ENCODE assay signal across 18 cellular contexts in the genomic region with DNA sequence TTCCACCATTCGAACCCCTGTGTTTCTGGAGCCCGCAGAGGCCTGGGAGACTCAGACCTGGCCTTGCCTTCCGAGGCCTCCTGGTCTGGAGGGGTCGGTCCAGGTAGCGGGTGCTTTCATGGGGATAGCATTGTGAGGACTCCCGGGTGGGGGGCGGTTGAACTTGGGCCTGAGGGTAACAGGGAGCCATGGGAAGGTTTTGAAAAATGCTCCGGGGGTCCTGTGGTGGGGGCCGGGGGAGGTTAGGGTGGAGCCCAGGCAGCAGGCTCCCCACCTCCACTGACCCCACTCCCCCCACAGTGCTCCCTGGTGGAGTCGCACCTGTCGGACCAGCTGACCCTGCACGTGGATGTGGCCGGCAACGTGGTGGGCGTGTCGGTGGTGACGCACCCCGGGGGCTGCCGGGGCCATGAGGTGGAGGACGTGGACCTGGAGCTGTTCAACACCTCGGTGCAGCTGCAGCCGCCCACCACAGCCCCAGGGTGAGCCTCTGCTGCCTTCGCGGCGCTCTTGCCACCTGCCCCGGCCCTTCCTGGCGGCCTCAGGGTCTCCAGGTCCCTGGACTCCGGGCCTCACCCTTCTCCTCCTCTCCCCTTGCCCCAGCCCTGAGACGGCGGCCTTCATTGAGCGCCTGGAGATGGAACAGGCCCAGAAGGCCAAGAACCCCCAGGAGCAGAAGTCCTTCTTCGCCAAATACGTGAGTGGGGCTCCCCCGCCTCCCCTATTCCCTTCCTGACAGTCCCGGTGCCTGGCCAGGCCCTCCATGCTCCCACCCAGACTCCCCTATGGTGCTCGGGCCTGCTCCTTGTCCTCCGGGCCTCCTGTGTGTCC. TPM values are rescaled to one million over a fixed set of nuclear protein-coding genes. Genes with fewer than 3 reads are reported as not detected.
A peak's percentile ranks its signal among the peaks of the same experiment; 100 is the strongest.
DNase-seq lines count a peak whose midpoint lies in the region; ATAC-seq and TF ChIP-seq lines count a peak whose summit lies in the region.
"Had no signal": no experiment of that assay in that cellular context is flagged by ENCODE, and none has a peak within 500 bp of the region (broad histone marks: within the 10 kb centered on the region; RNA-seq: fewer than 3 reads in every experiment).

No MANE protein-coding gene starts in this region.

- no peak overlapping the region for H4K91ac ChIP-seq in IMR-90 (ENCODE audit: insufficient read depth, low read depth, low read length)

- POLR2A ChIA-PET in IMR-90 (lab: Charles Lee; ENCODE audit: unreplicated experiment) = no interaction called here

- H3K4me1 ChIP-seq in IMR-90 (ENCODE audit: control insufficient read depth, insufficient read depth, low read length) (0 out of 2 replicates have a peak, but pooled peaks cover 2% of the 10 kb centered on the region), spleen (peaks cover 13 to 40% (median 26%) of the 10 kb centered on the region in 6 donors), Karpas-422 (ENCODE audit: low read length) (peaks cover 8% of the 10 kb centered on the region)

- H3K9me3 ChIP-seq in IMR-90 (ENCODE audit: control insufficient read depth, insufficient read depth, low read length) = no peaks in the 10 kb centered on the region
- H3K9me3 ChIP-seq in spleen = no peaks in the 10 kb centered on the region
- peaks cover 18% of the 10 kb centered on the region for H3K9me3 ChIP-seq in Karpas-422 (ENCODE audit: low read length)

- H3K4ac ChIP-seq in IMR-90 (ENCODE audit: low read depth, low read length) = no peak overlapping the region

- no peak overlapping the region for H2AK5ac ChIP-seq in IMR-90 (ENCODE audit: low read depth, low read length)

- H2BK15ac ChIP-seq in IMR-90 (ENCODE audit: low read depth, low read length) = no peak overlapping the region

- peaks cover 3% of the 10 kb centered on the region for H3K4me1 Mint-ChIP-seq in glutamatergic neuron (ENCODE audit: low read depth, unreplicated experiment)

- no peak overlapping the region for H2BK120ac ChIP-seq in IMR-90 (ENCODE audit: low read depth, low read length)

- CTCF ChIA-PET in IMR-90 (lab: Yijun Ruan, JAX) = no interaction called here

- TF ChIP-seq POLR2A in IMR-90 (IDR thresholded peaks at IDR 0.05; ENCODE audit: low read depth, low read length) (no peak), spleen (IDR thresholded peaks at IDR 0.05) (no peak)

- dilution Hi-C loops in IMR-90 (cut with HindIII; ENCODE audit: low sequenced_read_pairs, unreplicated experiment) = no loop called here

- no peak for ATAC-seq in activated naive CD4-positive, alpha-beta T cell treated with anti-CD3 and anti-CD28 coated beads, Interleukin-2, amount 50 U/mL, for 72 hours
- ATAC-seq in IMR-90 (ENCODE audit: low read depth) (no peak), HG03280 (IDR thresholded peaks at IDR 0.05; ENCODE audit: unreplicated experiment) (no peak), GM21390 (IDR thresholded peaks at IDR 0.05; ENCODE audit: unreplicated experiment) (no peak)
- ATAC-seq: A549 had no signal

- H2AFZ ChIP-seq in IMR-90 (replicated peaks; ENCODE audit: low read length, poor library complexity) (peak overlapping the region; percentile 21), Karpas-422 (ENCODE audit: low read length) (no peak overlapping the region)

- H3K27me3 ChIP-seq in IMR-90 (ENCODE audit: control insufficient read depth, insufficient read depth, low read length) = no peaks in the 10 kb centered on the region
- no peaks in the 10 kb centered on the region for H3K27me3 ChIP-seq in spleen (replicated peaks in 1 of 7)
- no peaks in the 10 kb centered on the region for H3K27me3 ChIP-seq in Karpas-422 (ENCODE audit: low read length)

- H3K9me3 Mint-ChIP-seq in activated naive CD4-positive, alpha-beta T cell treated with anti-CD3 and anti-CD28 coated beads, Interleukin-2, amount 50 U/mL, for 72 hours = peaks cover 0 to under 1% of the 10 kb centered on the region in 2 donors
- H3K9me3 Mint-ChIP-seq in glutamatergic neuron (ENCODE audit: unreplicated experiment) = peaks cover 8% of the 10 kb centered on the region

- H3K79me1 ChIP-seq in IMR-90 (ENCODE audit: low read depth in 1 of 2, low read length in 2 of 2) = peaks cover 16 to 27% of the 10 kb centered on the region in 2 experiments

- no TSS peak for BruUV-seq in IMR-90 (replicated peaks; lab: Mats Ljungman, UMichigan)

- H4K20me1 ChIP-seq in IMR-90 (ENCODE audit: insufficient read depth, low read length) (peaks cover 12% of the 10 kb centered on the region), Karpas-422 (ENCODE audit: insufficient read depth, low read depth, low read length) (no peaks in the 10 kb centered on the region)

- peaks cover 11 to 32% of the 10 kb centered on the region in 2 donors for H3K36me3 Mint-ChIP-seq in activated naive CD4-positive, alpha-beta T cell treated with anti-CD3 and anti-CD28 coated beads, Interleukin-2, amount 50 U/mL, for 72 hours
- peaks cover 8% of the 10 kb centered on the region for H3K36me3 Mint-ChIP-seq in glutamatergic neuron (ENCODE audit: unreplicated experiment)

- peaks cover 29% of the 10 kb centered on the region for H3K79me2 ChIP-seq in Karpas-422 (ENCODE audit: low read length)

- peaks cover 5% of the 10 kb centered on the region; the same call in 1 of the 2 replicates for H3K9me1 ChIP-seq in IMR-90 (ENCODE audit: insufficient read depth, low read length)

- in situ Hi-C loops in IMR-90 (cut with MboI; ENCODE audit: low sequenced_read_pairs) = no loop called here

- H3K9me2 ChIP-seq in Karpas-422 (replicated peaks; ENCODE audit: insufficient read depth, low read length) = no peaks in the 10 kb centered on the region

- H3K18ac ChIP-seq in IMR-90 (ENCODE audit: low read depth, low read length) = no peak overlapping the region

- TF ChIP-seq CTCF in IMR-90 (conservative IDR thresholded peaks at IDR 0.05; ENCODE audit: low read depth, low read length) = no peak
- TF ChIP-seq CTCF in glutamatergic neuron (IDR thresholded peaks at IDR 0.05; ENCODE audit: partially characterized antibody, unreplicated experiment) = no peak
- TF ChIP-seq CTCF in spleen (IDR thresholded peaks at IDR 0.05 in 8 of 11, conservative IDR thresholded peaks at IDR 0.05 in 3 of 11) = no peak

- no peak overlapping the region for H3K4me2 ChIP-seq in IMR-90 (ENCODE audit: low read depth, low read length)
- no peak overlapping the region for H3K4me2 ChIP-seq in Karpas-422 (ENCODE audit: low read depth, low read length, poor library complexity, severe bottlenecking)
- H3K4me2 ChIP-seq: A549 had no signal

- H3K23ac ChIP-seq in IMR-90 (ENCODE audit: low read depth, low read length) = no peak overlapping the region

- no peak overlapping the region for H3K27ac ChIP-seq in IMR-90 (ENCODE audit: insufficient read depth, low read length)
- no peak overlapping the region for H3K27ac ChIP-seq in spleen
- H3K27ac ChIP-seq in Karpas-422 (ENCODE audit: low read length) = no peak overlapping the region
- H3K27ac ChIP-seq: A549, C4-2B had no signal

- no peak overlapping the region for H3K4me3 Mint-ChIP-seq in glutamatergic neuron (ENCODE audit: unreplicated experiment)

- 98% methylated on average over 8 of the region's 37 CpGs; no CpG with 5 or more reads in 1 of the 2 experiments for WGBS in IMR-90 (ENCODE audit: extremely low coverage in 2 of 2, insufficient read length in 1 of 2), 2 experiments
- WGBS in spleen, 5 donors = 92 to 98% (median 93%) methylated on average over 28 to 37 of the region's 37 CpGs

- H3K14ac ChIP-seq in IMR-90 (replicated peaks; ENCODE audit: low read depth, low read length) = no peak overlapping the region

- no peak overlapping the region for H2AK9ac ChIP-seq in IMR-90 (replicated peaks; ENCODE audit: low read depth, low read length, poor library complexity)

- no peak for DNase-seq in activated naive CD4-positive, alpha-beta T cell treated with anti-CD3 and anti-CD28 coated beads, Interleukin-2, amount 50 U/mL, for 72 hours (ENCODE audit: low spot score in 2 of 2)
- DNase-seq in activated naive CD4-positive, alpha-beta T cell treated with Interleukin-2 at 50 U/mL for 16 hours = no peak
- DNase-seq in IMR-90 (no peak), glutamatergic neuron (peak; percentile 10), spleen (peak; percentile 62), Karpas-422 (no peak)
- DNase-seq: DMS 273 treated with DMSO at 0.1 percent for 48 hours, GDM1, NCI-H1105, NCI-H1694 treated with DMSO at 0.1 percent for 48 hours, NCI-H226, NCI-H526 treated with DMSO at 0.1 percent for 48 hours, SHP77 had no signal

- H2BK5ac ChIP-seq in IMR-90 (ENCODE audit: low read depth, low read length, poor library complexity, severe bottlenecking) = no peak overlapping the region

- no peak overlapping the region for H3K4me3 ChIP-seq in IMR-90 (ENCODE audit: insufficient read depth, low read depth, low read length)
- no peak overlapping the region for H3K4me3 ChIP-seq in spleen
- no peak overlapping the region for H3K4me3 ChIP-seq in Karpas-422 (ENCODE audit: low read length)
- H3K4me3 ChIP-seq: A549 had no signal

- no peak overlapping the region for H4K5ac ChIP-seq in IMR-90 (ENCODE audit: low read depth, low read length)

- TF ChIP-seq RAD21 in IMR-90 (IDR thresholded peaks at IDR 0.05; ENCODE audit: low read length) = no peak

- peak overlapping the region; percentile 56 to 77 for H3K27ac Mint-ChIP-seq in activated naive CD4-positive, alpha-beta T cell treated with anti-CD3 and anti-CD28 coated beads, Interleukin-2, amount 50 U/mL, for 72 hours
- no peak overlapping the region for H3K27ac Mint-ChIP-seq in glutamatergic neuron (ENCODE audit: unreplicated experiment)

- no peak overlapping the region for H3K56ac ChIP-seq in IMR-90 (ENCODE audit: extremely low read depth, insufficient read depth, low read length)

- intact Hi-C loops in IMR-90 (cut with micrococcal nuclease) = no loop called here
- intact Hi-C loops in spleen (cut with DNase I; ENCODE audit: low total_unique reads) = no loop called here

- H3K36me3 ChIP-seq in IMR-90 (ENCODE audit: control insufficient read depth, insufficient read depth, low read length) = peaks cover 26% of the 10 kb centered on the region
- peaks cover 3 to 78% (median 61%) of the 10 kb centered on the region in 6 donors for H3K36me3 ChIP-seq in spleen
- H3K36me3 ChIP-seq in Karpas-422 (ENCODE audit: insufficient read depth, low read length) = peaks cover 61% of the 10 kb centered on the region

- H3K9ac ChIP-seq in IMR-90 (ENCODE audit: low read depth, low read length) (no peak overlapping the region), Karpas-422 (ENCODE audit: low read length) (no peak overlapping the region)

- H4K8ac ChIP-seq in IMR-90 (ENCODE audit: low read depth in 2 of 2, low read length in 2 of 2) = no peak overlapping the region

- no peak overlapping the region for H2BK20ac ChIP-seq in IMR-90 (ENCODE audit: low read depth, low read length)

- H3K27me3 Mint-ChIP-seq in glutamatergic neuron (ENCODE audit: unreplicated experiment) = peaks cover 9% of the 10 kb centered on the region

RNA-seq across cellular contexts. Expression of gene GARIN5A, which starts 3.8 kb away (rescaled TPM):
- total RNA-seq in activated naive CD4-positive, alpha-beta T cell treated with anti-CD3 and anti-CD28 coated beads, Interleukin-2, amount 50 U/mL, for 72 hours = under 1 TPM; 0.60 to 0.96 TPM
- total RNA-seq in IMR-90 (2012; rRNA removed) = 0.28 TPM in 1 of 2 replicates, not detected in the other
- 0.49 and 0.53 TPM in 2 replicates for polyA plus RNA-seq in IMR-90 (2012; rRNA removed)
- 0.08 and 0.90 TPM in 2 replicates for polyA plus RNA-seq in IMR-90 (2012; cell fraction: cytosol; rRNA removed)
- 0.50 and 0.85 TPM in 2 replicates for polyA plus RNA-seq in IMR-90 (2012; cell fraction: nucleus; rRNA removed; ENCODE audit: low replicate concordance)
- 5.2 TPM for total RNA-seq in glutamatergic neuron (ENCODE audit: unreplicated experiment)
- total RNA-seq in spleen = under 1 TPM in 1 of 7 donors, not detected in 6; 0.61 TPM
- polyA plus RNA-seq in spleen = 1 to 10 TPM in 1 of 3 donors, under 1 TPM in 2; 0.42 to 1.4 (median 0.48) TPM
- total RNA-seq in Karpas-422 (2014; rRNA removed; shearing (Covaris generic); ENCODE audit: low replicate concordance) = 1.2 TPM in 1 of 2 replicates, not detected in the other

RNA-seq across cellular contexts. Expression of gene EMC10, which starts 4.2 kb away (rescaled TPM):
- total RNA-seq in activated naive CD4-positive, alpha-beta T cell treated with anti-CD3 and anti-CD28 coated beads, Interleukin-2, amount 50 U/mL, for 72 hours = 10 to 100 TPM; 27.3 to 45.5 TPM
- total RNA-seq in IMR-90 (2012; rRNA removed) = 11.3 and 12.2 TPM in 2 replicates
- polyA plus RNA-seq in IMR-90 (2012; rRNA removed) = 90.9 and 103 TPM in 2 replicates
- 111 and 157 TPM in 2 replicates for polyA plus RNA-seq in IMR-90 (2012; cell fraction: cytosol; rRNA removed)
- polyA plus RNA-seq in IMR-90 (2012; cell fraction: nucleus; rRNA removed; ENCODE audit: low replicate concordance) = 32.4 and 52.8 TPM in 2 replicates
- 98.8 TPM for total RNA-seq in glutamatergic neuron (ENCODE audit: unreplicated experiment)
- total RNA-seq in spleen = 10 to 100 TPM; 53.0 to 72.6 (median 62.5) TPM
- 10 to 100 TPM; 31.0 to 61.1 (median 50.5) TPM for polyA plus RNA-seq in spleen
- total RNA-seq in Karpas-422 (2014; rRNA removed; shearing (Covaris generic); ENCODE audit: low replicate concordance) = 63.7 and 93.4 TPM in 2 replicates

RNA-seq across cellular contexts. Expression of gene JOSD2, which starts 30.5 kb away (rescaled TPM):
- total RNA-seq in activated naive CD4-positive, alpha-beta T cell treated with anti-CD3 and anti-CD28 coated beads, Interleukin-2, amount 50 U/mL, for 72 hours = 10 to 100 TPM; 27.6 to 29.5 TPM
- 12.2 and 15.3 TPM in 2 replicates for total RNA-seq in IMR-90 (2012; rRNA removed)
- 54.1 and 68.6 TPM in 2 replicates for polyA plus RNA-seq in IMR-90 (2012; rRNA removed)
- 48.6 and 171 TPM in 2 replicates for polyA plus RNA-seq in IMR-90 (2012; cell fraction: cytosol; rRNA removed)
- polyA plus RNA-seq in IMR-90 (2012; cell fraction: nucleus; rRNA removed; ENCODE audit: low replicate concordance) = 32.6 and 78.6 TPM in 2 replicates
- 19.1 TPM for total RNA-seq in glutamatergic neuron (ENCODE audit: unreplicated experiment)
- 10 to 100 TPM; 21.4 to 32.1 (median 29.0) TPM for total RNA-seq in spleen
- 10 to 100 TPM; 39.2 to 54.3 (median 42.4) TPM for polyA plus RNA-seq in spleen
- total RNA-seq in Karpas-422 (2014; rRNA removed; shearing (Covaris generic); ENCODE audit: low replicate concordance) = 15.8 and 42.3 TPM in 2 replicates

RNA-seq across cellular contexts. Expression of gene ASPDH, which starts 33.2 kb away (rescaled TPM):
- total RNA-seq in activated naive CD4-positive, alpha-beta T cell treated with anti-CD3 and anti-CD28 coated beads, Interleukin-2, amount 50 U/mL, for 72 hours = not detected
- total RNA-seq in IMR-90 (2012; rRNA removed) (not detected in 2 replicates), glutamatergic neuron (ENCODE audit: unreplicated experiment) (not detected), spleen (not detected)
- polyA plus RNA-seq in IMR-90 (2012; rRNA removed) (not detected in 2 replicates), spleen (not detected)
- not detected in 2 replicates for polyA plus RNA-seq in IMR-90 (2012; cell fraction: cytosol; rRNA removed)
- not detected in 2 replicates for polyA plus RNA-seq in IMR-90 (2012; cell fraction: nucleus; rRNA removed; ENCODE audit: low replicate concordance)
- total RNA-seq in Karpas-422 (2014; rRNA removed; shearing (Covaris generic); ENCODE audit: low replicate concordance) = not detected in 2 replicates
- total RNA-seq: H1 had no signal
- polyA plus RNA-seq: A549, H1 had no signal

RNA-seq across cellular contexts. Expression of gene MYBPC2, which starts 47.8 kb away (rescaled TPM):
- 1 to 10 TPM in 1 of 2 donors, under 1 TPM in 1; 0.91 to 1.9 TPM for total RNA-seq in activated naive CD4-positive, alpha-beta T cell treated with anti-CD3 and anti-CD28 coated beads, Interleukin-2, amount 50 U/mL, for 72 hours
- total RNA-seq in IMR-90 (2012; rRNA removed) (not detected in 2 replicates), glutamatergic neuron (ENCODE audit: unreplicated experiment) (0.61 TPM), spleen (1 to 10 TPM in 1 of 7 donors, under 1 TPM in 4, not detected in 2; 0.28 to 1.5 (median 0.40) TPM)
- polyA plus RNA-seq in IMR-90 (2012; rRNA removed) (not detected in 2 replicates), spleen (1 to 10 TPM in 1 of 3 donors, under 1 TPM in 2; 0.33 to 1.7 (median 0.45) TPM)
- 0.01 TPM in 1 of 2 replicates, not detected in the other for polyA plus RNA-seq in IMR-90 (2012; cell fraction: cytosol; rRNA removed)
- polyA plus RNA-seq in IMR-90 (2012; cell fraction: nucleus; rRNA removed; ENCODE audit: low replicate concordance) = 0.01 TPM in 1 of 2 replicates, not detected in the other
- 23.4 and 48.3 TPM in 2 replicates for total RNA-seq in Karpas-422 (2014; rRNA removed; shearing (Covaris generic); ENCODE audit: low replicate concordance)

Comparison
In these comparisons a context has a peak if more than half of its experiments do, and no peak if none do; other contexts are left out.
1. DNase-seq: peak in glutamatergic neuron (single experiment) and spleen (single experiment); none in activated naive CD4-positive, alpha-beta T cell treated with anti-CD3 and anti-CD28 coated beads, Interleukin-2, amount 50 U/mL, for 72 hours (0 of 2), activated naive CD4-positive, alpha-beta T cell treated with Interleukin-2 at 50 U/mL for 16 hours (single experiment), IMR-90 (single experiment) and Karpas-422 (single experiment).